22 cellular contexts compared by ENCODE assay signal in genomic region chr4:156607198-156607498, GRCh38.
"Had no signal": no experiment of that assay in that cellular context is flagged by ENCODE, and none has a peak within 500 bp of the region (broad histone marks: within the 10 kb centered on the region; RNA-seq: fewer than 3 reads in every experiment).

No MANE protein-coding gene starts in this region.

- DNase-seq: activated B cell treated with CpG ODN at 0.5 μM for 24 hours; activated CD4-positive, alpha-beta memory T cell treated with anti-CD3 and anti-CD28 coated beads for 36 hours; activated CD4-positive, alpha-beta T cell treated with anti-CD3 and anti-CD28 coated beads for 4 hours; activated naive CD8-positive, alpha-beta T cell treated with anti-CD3 and anti-CD28 coated beads, Interleukin-2, amount 10 ng/mL, durations not matched to agents 7 days and 5 days; activated T-cell treated with anti-CD3 and anti-CD28 coated beads for 4 hours; amygdala; cortex of kidney; gastrocnemius medialis; head of caudate nucleus; kidney; left lung; mucosa of descending colon; naive thymus-derived CD4-positive, alpha-beta T cell; pancreas; sigmoid colon; stimulated activated CD4-positive, alpha-beta T cell treated with anti-CD3 and anti-CD28 coated beads, Interleukin-12 subunit alpha, Interleukin-12 subunit beta, amount 100 ng/mL, for 4 hours; stimulated activated CD4-positive, alpha-beta T cell treated with anti-CD3 and anti-CD28 coated beads, Interleukin-1b, Interleukin-23, amount 100 ng/mL, for 48 hours; stimulated activated naive CD4-positive, alpha-beta T cell treated with Interleukin-2 at 50 U/mL for 16 hours had no signal

- H3K9me3 Mint-ChIP-seq: activated CD4-positive, alpha-beta memory T cell treated with anti-CD3 and anti-CD28 coated beads for 36 hours; activated naive CD8-positive, alpha-beta T cell treated with anti-CD3 and anti-CD28 coated beads, Interleukin-2, amount 10 ng/mL, durations not matched to agents 7 days and 5 days; type B pancreatic cell had no signal

- H3K27ac Mint-ChIP-seq: activated B cell treated with CpG ODN at 0.5 μM for 24 hours; activated CD4-positive, alpha-beta memory T cell treated with anti-CD3 and anti-CD28 coated beads for 36 hours; activated naive CD8-positive, alpha-beta T cell treated with anti-CD3 and anti-CD28 coated beads, Interleukin-2, amount 10 ng/mL, durations not matched to agents 7 days and 5 days; brain; naive thymus-derived CD4-positive, alpha-beta T cell; T-helper 2 cell treated with Interferon-gamma antibody and Interleukin-4, amounts not matched to agents 5 μg/mL and 100 μg/mL, for 36 hours; type B pancreatic cell had no signal

- H3K27ac ChIP-seq: gastrocnemius medialis, left lung, pancreas had no signal

- H3K36me3 Mint-ChIP-seq: activated CD4-positive, alpha-beta memory T cell treated with anti-CD3 and anti-CD28 coated beads for 36 hours; activated naive CD8-positive, alpha-beta T cell treated with anti-CD3 and anti-CD28 coated beads, Interleukin-2, amount 10 ng/mL, durations not matched to agents 7 days and 5 days; brain; naive thymus-derived CD4-positive, alpha-beta T cell; type B pancreatic cell had no signal

- H3K4me3 ChIP-seq: gastrocnemius medialis, left lung, mucosa of descending colon, pancreas, sigmoid colon had no signal

- H3K4me3 Mint-ChIP-seq: activated B cell treated with CpG ODN at 0.5 μM for 24 hours; activated CD4-positive, alpha-beta memory T cell treated with anti-CD3 and anti-CD28 coated beads for 36 hours; activated naive CD8-positive, alpha-beta T cell treated with anti-CD3 and anti-CD28 coated beads, Interleukin-2, amount 10 ng/mL, durations not matched to agents 7 days and 5 days; brain; central memory CD8-positive, alpha-beta T cell; naive thymus-derived CD4-positive, alpha-beta T cell; T-helper 2 cell treated with Interferon-gamma antibody and Interleukin-4, amounts not matched to agents 5 μg/mL and 100 μg/mL, for 36 hours; type B pancreatic cell had no signal

- H3K27me3 ChIP-seq: gastrocnemius medialis, left lung, pancreas, sigmoid colon had no signal

- H3K27me3 Mint-ChIP-seq: activated B cell treated with CpG ODN at 0.5 μM for 24 hours; activated CD4-positive, alpha-beta memory T cell treated with anti-CD3 and anti-CD28 coated beads for 36 hours; activated naive CD8-positive, alpha-beta T cell treated with anti-CD3 and anti-CD28 coated beads, Interleukin-2, amount 10 ng/mL, durations not matched to agents 7 days and 5 days; brain; central memory CD8-positive, alpha-beta T cell; naive thymus-derived CD4-positive, alpha-beta T cell; type B pancreatic cell had no signal

- H3K4me1 ChIP-seq: gastrocnemius medialis, left lung, pancreas had no signal

- H3K9me3 ChIP-seq: gastrocnemius medialis, left lung, mucosa of descending colon, pancreas, sigmoid colon had no signal

- ATAC-seq: gastrocnemius medialis; left lung; mucosa of descending colon; naive thymus-derived CD4-positive, alpha-beta T cell; pancreas had no signal

- H3K4me1 Mint-ChIP-seq: activated B cell treated with CpG ODN at 0.5 μM for 24 hours; activated naive CD8-positive, alpha-beta T cell treated with anti-CD3 and anti-CD28 coated beads, Interleukin-2, amount 10 ng/mL, durations not matched to agents 7 days and 5 days; central memory CD8-positive, alpha-beta T cell; naive thymus-derived CD4-positive, alpha-beta T cell had no signal

- H3K36me3 ChIP-seq: gastrocnemius medialis, left lung, pancreas, sigmoid colon had no signal
